Comparison of ENCODE assay signal across 26 cellular contexts in the genomic region with DNA sequence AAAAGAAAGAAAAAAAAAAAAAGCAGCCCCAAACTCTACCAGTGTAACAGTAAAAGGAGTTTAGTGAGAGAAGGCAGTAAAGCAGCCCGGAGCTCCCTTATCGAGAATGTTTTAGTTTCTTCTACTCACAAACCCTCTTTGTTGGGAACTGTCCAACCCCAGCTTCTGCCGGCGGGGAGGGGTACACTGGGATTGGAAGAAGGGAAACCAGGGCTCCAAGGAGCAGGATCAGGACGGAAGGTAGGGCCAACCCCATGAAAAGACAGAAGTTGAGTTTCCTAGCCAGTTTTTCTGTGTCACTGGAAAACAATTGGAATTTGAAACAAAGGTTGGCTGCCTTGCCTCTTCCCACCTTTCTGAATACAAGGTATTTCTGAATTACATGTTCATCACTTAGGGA.
DNase-seq lines count a peak whose midpoint lies in the region; ATAC-seq and TF ChIP-seq lines count a peak whose summit lies in the region.
"Had no signal": no experiment of that assay in that cellular context is flagged by ENCODE, and none has a peak within 500 bp of the region (broad histone marks: within the 10 kb centered on the region; RNA-seq: fewer than 3 reads in every experiment).

No MANE protein-coding gene starts in this region.

- no peak for ATAC-seq in GM21381 (IDR thresholded peaks at IDR 0.05; ENCODE audit: unreplicated experiment)
- ATAC-seq in omental fat pad (ENCODE audit: low FRiP score) = no peak
- ATAC-seq: activated naive CD4-positive, alpha-beta T cell treated with anti-CD3 and anti-CD28 coated beads, Interleukin-2, amount 50 U/mL, for 72 hours; stimulated activated naive CD8-positive, alpha-beta T cell treated with anti-CD3 and anti-CD28 coated beads, Interleukin-15, Interleukin-2, amounts not matched to agents 100 U/mL and 50 U/mL, for 24 hours had no signal

- no peak overlapping the region for H3K4ac ChIP-seq in neuronal stem cell (ENCODE audit: low read length)

- H2AFZ ChIP-seq in neuronal stem cell (ENCODE audit: low read length) = no peak overlapping the region

- H2BK120ac ChIP-seq in neuronal stem cell (ENCODE audit: low read depth, low read length) = no peak overlapping the region

- WGBS in iPS DF 6.9 (ENCODE audit: insufficient coverage, insufficient read length) = no CpG with 5 or more reads among the region's 5 CpGs
- WGBS in neuronal stem cell (ENCODE audit: extremely low coverage in 2 of 2, insufficient read length in 2 of 2, insufficient replicate concordance in 1 of 2), 2 donors = no CpG with 5 or more reads among the region's 5 CpGs

- no peak for TF ChIP-seq CTCF in omental fat pad (IDR thresholded peaks at IDR 0.05)

- no peak overlapping the region for H4K91ac ChIP-seq in neuronal stem cell (ENCODE audit: low read depth, low read length, poor library complexity)

- H3K4me1 ChIP-seq in iPS DF 6.9 (ENCODE audit: control insufficient read depth, insufficient read depth, low read length) (0 out of 2 replicates have a peak, but pooled peaks cover 1% of the 10 kb centered on the region), neuronal stem cell (ENCODE audit: control insufficient read depth in 2 of 2, insufficient read depth in 1 of 2, low read depth in 1 of 2, low read length in 2 of 2) (peaks cover 17 to 29% of the 10 kb centered on the region in 2 donors)
- H3K4me1 ChIP-seq: spleen had no signal

- H3K9me3 ChIP-seq in iPS DF 6.9 (ENCODE audit: control insufficient read depth, insufficient read depth, low read length) (no peaks in the 10 kb centered on the region), neuronal stem cell (replicated peaks in 1 of 2; ENCODE audit: control insufficient read depth in 2 of 2, insufficient read depth in 1 of 2, low read depth in 1 of 2, low read length in 2 of 2) (no peaks in the 10 kb centered on the region)
- H3K9me3 ChIP-seq: SJSA1, spleen had no signal

- no peaks in the 10 kb centered on the region for H3K79me1 ChIP-seq in neuronal stem cell (ENCODE audit: low read depth, low read length)

- DNase-seq in ELF-1 (ENCODE audit: low read depth, low spot score) = peak; percentile 70
- peak; percentile 68 for DNase-seq in ecto neural progenitor cell (ENCODE audit: low spot score)
- DNase-seq in iPS DF 6.9 (ENCODE audit: low read depth, low spot score) = peak; percentile 70
- peak; percentile 55 for DNase-seq in neuronal stem cell (ENCODE audit: low spot score)
- DNase-seq in NOMO-1 treated with DMSO at 0.1 percent for 48 hours (lab: John Stamatoyannopoulos, UW; ENCODE audit: unreplicated experiment) = no peak
- no peak for DNase-seq in stimulated activated CD4-positive, alpha-beta T cell treated with anti-CD3 and anti-CD28 coated beads, Interleukin-4, amount 100 ng/mL, for 24 hours
- DNase-seq in omental fat pad (ENCODE audit: low spot score) = no peak
- DNase-seq: 8988T; activated CD4-positive, alpha-beta memory T cell treated with anti-CD3 and anti-CD28 coated beads, Interleukin-2, amount 10 ng/mL, durations not matched to agents 7 days and 5 days; activated CD4-positive, CD25-positive, alpha-beta regulatory T cell treated with anti-CD3 and anti-CD28 coated beads, Interleukin-2, amount 50 U/mL, for 72 hours; CD4-positive, CD25-positive, alpha-beta regulatory T cell; dorsolateral prefrontal cortex; GOT3; hippocampal formation; IMR-90; mammary epithelial cell; NCI-H1092; NCI-H187 treated with DMSO at 0.1 percent for 48 hours; NCI-H69; spleen; stimulated activated naive CD8-positive, alpha-beta T cell treated with anti-CD3 and anti-CD28 coated beads, Interleukin-15, Interleukin-2, amounts not matched to agents 100 U/mL and 50 U/mL, for 24 hours; T-helper 1 cell had no signal

- H3K9ac ChIP-seq in neuronal stem cell (ENCODE audit: low read depth, low read length, poor library complexity) = no peak overlapping the region

- no peak overlapping the region for H2BK12ac ChIP-seq in neuronal stem cell (ENCODE audit: low read length)

- no peak overlapping the region for H3K14ac ChIP-seq in neuronal stem cell (ENCODE audit: low read length)

- no peak overlapping the region for H4K8ac ChIP-seq in neuronal stem cell (ENCODE audit: low read depth, low read length)

- H3K36me3 ChIP-seq in iPS DF 6.9 (ENCODE audit: control insufficient read depth, insufficient read depth, low read length) = no peaks in the 10 kb centered on the region
- no peaks in the 10 kb centered on the region for H3K36me3 ChIP-seq in neuronal stem cell (replicated peaks in 1 of 2; ENCODE audit: control insufficient read depth in 2 of 2, insufficient read depth in 2 of 2, low read length in 2 of 2)
- H3K36me3 ChIP-seq: SJSA1 had no signal

- H3K23ac ChIP-seq in neuronal stem cell (ENCODE audit: low read depth, low read length, poor library complexity) = no peak overlapping the region

- H3K27me3 ChIP-seq in iPS DF 6.9 (ENCODE audit: control insufficient read depth, insufficient read depth, low read length) = no peaks in the 10 kb centered on the region
- no peaks in the 10 kb centered on the region for H3K27me3 ChIP-seq in neuronal stem cell (ENCODE audit: control insufficient read depth in 3 of 3, insufficient read depth in 3 of 3, low read depth in 1 of 3, low read length in 3 of 3)
- H3K27me3 ChIP-seq: dorsolateral prefrontal cortex, SJSA1, spleen had no signal

- H3K27ac ChIP-seq in iPS DF 6.9 (ENCODE audit: low read length) (no peak overlapping the region), neuronal stem cell (replicated peaks; ENCODE audit: low read length) (no peak overlapping the region)
- H3K27ac ChIP-seq: dorsolateral prefrontal cortex, HL-60, SJSA1, spleen had no signal

- no peak overlapping the region for H2AK5ac ChIP-seq in neuronal stem cell (ENCODE audit: low read depth, low read length)

- H3K4me2 ChIP-seq in neuronal stem cell (ENCODE audit: insufficient read depth, low read length, poor library complexity, severe bottlenecking) = peak overlapping the region; percentile 26

- no peak overlapping the region for H2BK5ac ChIP-seq in neuronal stem cell (ENCODE audit: low read length)

- no peak overlapping the region for H3K18ac ChIP-seq in neuronal stem cell (ENCODE audit: low read length)

- no peak overlapping the region for H2BK15ac ChIP-seq in neuronal stem cell (ENCODE audit: low read length)

- H3K4me3 ChIP-seq in iPS DF 6.9 (ENCODE audit: low read length) (no peak overlapping the region), neuronal stem cell (ENCODE audit: low read length in 2 of 2) (no peak overlapping the region)
- H3K4me3 ChIP-seq: dorsolateral prefrontal cortex, SJSA1, spleen had no signal

Comparison
In these comparisons a context has a peak if more than half of its experiments do, and no peak if none do; other contexts are left out.
1. DNase-seq: peak in ELF-1 (single experiment), ecto neural progenitor cell (single experiment), iPS DF 6.9 (single experiment) and neuronal stem cell (single experiment); none in NOMO-1 treated with DMSO at 0.1 percent for 48 hours (single experiment), stimulated activated CD4-positive, alpha-beta T cell treated with anti-CD3 and anti-CD28 coated beads, Interleukin-4, amount 100 ng/mL, for 24 hours (single experiment) and omental fat pad (single experiment).